Comparison of ENCODE assay signal across 17 cellular contexts in the genomic region with DNA sequence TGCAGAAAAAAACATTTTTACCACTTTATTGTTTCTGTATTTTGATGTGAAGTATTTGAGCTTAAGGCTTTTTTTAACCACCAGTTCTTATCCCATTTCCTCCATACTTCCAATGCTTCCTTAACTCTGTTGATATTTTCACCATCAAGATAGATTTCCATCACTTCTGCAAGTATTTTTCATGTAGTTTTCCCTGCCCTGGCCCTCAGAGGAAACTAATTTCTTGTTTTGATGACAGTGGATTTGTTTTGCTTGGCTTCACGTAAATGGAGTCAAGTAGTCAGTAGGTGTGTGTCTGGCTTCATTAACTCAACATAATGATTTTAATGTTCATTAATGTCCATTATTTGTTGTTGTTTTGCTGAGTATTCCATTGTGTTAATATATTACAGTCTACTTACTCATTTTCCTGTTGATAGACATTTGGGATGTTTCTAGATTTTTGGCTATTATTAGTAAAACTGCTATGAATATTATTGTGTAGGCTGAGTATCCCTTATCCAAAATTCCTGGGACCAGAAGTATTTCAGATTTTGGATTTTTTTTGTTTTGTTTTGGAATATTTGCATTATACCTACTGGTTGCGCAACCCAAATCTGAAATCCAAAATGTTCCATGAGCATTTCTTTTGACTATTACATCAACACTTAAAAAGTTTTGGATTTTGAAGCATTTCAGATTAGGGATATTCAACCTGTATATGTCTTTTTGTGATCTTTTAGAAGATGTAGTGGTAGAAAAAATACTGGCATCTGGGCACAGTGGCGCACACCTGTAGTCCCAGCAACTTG. TPM values are rescaled to one million over a fixed set of nuclear protein-coding genes. Genes with fewer than 3 reads are reported as not detected.
DNase-seq lines count a peak whose midpoint lies in the region; ATAC-seq and TF ChIP-seq lines count a peak whose summit lies in the region.
"Had no signal": no experiment of that assay in that cellular context is flagged by ENCODE, and none has a peak within 500 bp of the region (broad histone marks: within the 10 kb centered on the region; RNA-seq: fewer than 3 reads in every experiment).

No MANE protein-coding gene starts in this region.

- in situ Hi-C loops in ACHN (cut with HindIII; ENCODE audit: low pct_ligation_motif_present, low pct_unique_long_range_greater_than_20kb, low sequenced_read_pairs), result no loop called here

- intact Hi-C loops in breast epithelium (cut with DNase I; ENCODE audit: low total_unique reads), result no loop called here

- CTCF ChIA-PET in WTC11 (lab: Charles Lee), result interaction anchor here (0.6 kb wide), 1 partner anchor 817 kb away, joined by 4 read pairs; no protein-coding TSS in a partner anchor

- H3K4me3 Mint-ChIP-seq in GM23338 (peak overlapping the region; percentile 63; the same call in 2 of the 3 replicates), WTC11 (peak overlapping the region; percentile 47; the same call in 1 of the 2 replicates), endothelial cell (ENCODE audit: unreplicated experiment) (peak overlapping the region; percentile 83), neural progenitor cell (no peak overlapping the region)
- no peak overlapping the region for H3K4me3 Mint-ChIP-seq in stimulated activated effector memory CD8-positive, alpha-beta T cell treated with anti-CD3 and anti-CD28 coated beads, Interleukin-12 subunit alpha, Interleukin-12 subunit beta, amount 100 ng/mL, for 72 hours

- peak overlapping the region; percentile 95 for H3K4me3 ChIP-seq in GM23338
- no peak overlapping the region for H3K4me3 ChIP-seq in neural progenitor cell
- no peak overlapping the region for H3K4me3 ChIP-seq in breast epithelium
- H3K4me3 ChIP-seq: thyroid gland had no signal

- H3K27ac ChIP-seq in GM23338 (ENCODE audit: low read depth) (no peak overlapping the region), neural progenitor cell (no peak overlapping the region), breast epithelium (no peak overlapping the region)
- H3K27ac ChIP-seq: esophagus squamous epithelium, thyroid gland had no signal

- H3K27me3 Mint-ChIP-seq in GM23338 (ENCODE audit: insufficient read depth, low read depth, poor library complexity), result peaks cover 8% of the 10 kb centered on the region
- H3K27me3 Mint-ChIP-seq in WTC11 (ENCODE audit: low read depth), result no peaks in the 10 kb centered on the region
- H3K27me3 Mint-ChIP-seq in endothelial cell (ENCODE audit: unreplicated experiment), result peaks cover 9% of the 10 kb centered on the region
- H3K27me3 Mint-ChIP-seq in neural progenitor cell (ENCODE audit: insufficient read depth, low read depth), result no peaks in the 10 kb centered on the region

- no peaks in the 10 kb centered on the region for H3K9me2 ChIP-seq in GM23338 (ENCODE audit: insufficient read depth)

- H3K27me3 ChIP-seq in GM23338 (ENCODE audit: insufficient read depth) (no peaks in the 10 kb centered on the region), neural progenitor cell (no peaks in the 10 kb centered on the region), breast epithelium (no peaks in the 10 kb centered on the region)
- H3K27me3 ChIP-seq: BE2C, esophagus squamous epithelium, thyroid gland had no signal

- H3K9me3 Mint-ChIP-seq in GM23338 (peaks cover 5% of the 10 kb centered on the region; the same call in 1 of the 3 replicates), WTC11 (peaks cover 15% of the 10 kb centered on the region), endothelial cell (ENCODE audit: unreplicated experiment) (peaks cover 7% of the 10 kb centered on the region), neural progenitor cell (peaks cover 48% of the 10 kb centered on the region)
- H3K9me3 Mint-ChIP-seq in stimulated activated effector memory CD8-positive, alpha-beta T cell treated with anti-CD3 and anti-CD28 coated beads, Interleukin-12 subunit alpha, Interleukin-12 subunit beta, amount 100 ng/mL, for 72 hours, result peaks cover 18% of the 10 kb centered on the region

- no peak overlapping the region for H3K27ac Mint-ChIP-seq in GM23338
- H3K27ac Mint-ChIP-seq in WTC11, result no peak overlapping the region
- H3K27ac Mint-ChIP-seq in endothelial cell (ENCODE audit: unreplicated experiment), result no peak overlapping the region
- no peak overlapping the region for H3K27ac Mint-ChIP-seq in neural progenitor cell
- H3K27ac Mint-ChIP-seq in stimulated activated effector memory CD8-positive, alpha-beta T cell treated with anti-CD3 and anti-CD28 coated beads, Interleukin-12 subunit alpha, Interleukin-12 subunit beta, amount 100 ng/mL, for 72 hours, result no peak overlapping the region

- no peak for TF ChIP-seq CTCF in GM23338 (conservative IDR thresholded peaks at IDR 0.05; ENCODE audit: low read depth in 2 of 2)
- no peak for TF ChIP-seq CTCF in WTC11 (IDR thresholded peaks at IDR 0.05)
- TF ChIP-seq CTCF in endothelial cell (IDR thresholded peaks at IDR 0.05; ENCODE audit: unreplicated experiment), result no peak
- TF ChIP-seq CTCF in neural progenitor cell (IDR thresholded peaks at IDR 0.05), result no peak
- no peak for TF ChIP-seq CTCF in breast epithelium (IDR thresholded peaks at IDR 0.05)

- POLR2A ChIA-PET in WTC11 (lab: Charles Lee), result no interaction called here

- peak overlapping the region; percentile 96; the same call in 1 of the 2 replicates for H3K4me2 ChIP-seq in GM23338
- peak overlapping the region; percentile 89 for H3K4me2 ChIP-seq in neural progenitor cell

- peaks cover 31% of the 10 kb centered on the region for H3K79me2 ChIP-seq in GM23338 (replicated peaks; ENCODE audit: insufficient read depth)
- H3K79me2 ChIP-seq in neural progenitor cell (ENCODE audit: low read depth), result peaks cover 28% of the 10 kb centered on the region

- H3K4me1 ChIP-seq in GM23338 (ENCODE audit: insufficient read depth) (peaks cover 6% of the 10 kb centered on the region), neural progenitor cell (no peaks in the 10 kb centered on the region), breast epithelium (peaks cover 0 to 7% of the 10 kb centered on the region in 2 donors)

- peaks cover 8% of the 10 kb centered on the region for H3K9me3 ChIP-seq in neural progenitor cell (ENCODE audit: low read depth)
- peaks cover 19 to 26% of the 10 kb centered on the region in 2 donors for H3K9me3 ChIP-seq in breast epithelium
- H3K9me3 ChIP-seq: BE2C, thyroid gland had no signal

- DNase-seq in GM23338 (ENCODE audit: low spot score) (no peak), WTC11 (ENCODE audit: low spot score) (no peak), endothelial cell (ENCODE audit: low spot score) (no peak), neural progenitor cell (ENCODE audit: low spot score) (no peak), breast epithelium (ENCODE audit: low spot score in 2 of 2) (no peak), ACHN (no peak)
- no peak for DNase-seq in stimulated activated effector memory CD8-positive, alpha-beta T cell treated with anti-CD3 and anti-CD28 coated beads, Interleukin-12 subunit alpha, Interleukin-12 subunit beta, amount 100 ng/mL, for 72 hours (ENCODE audit: low spot score in 2 of 2)
- DNase-seq: activated CD4-positive, alpha-beta T cell treated with anti-CD3 and anti-CD28 coated beads, Interleukin-2, amount 50 U/mL, for 4 hours; BE2C; esophagus squamous epithelium; left colon; NCI-H146; NCI-H2171 treated with DMSO at 0.1 percent for 48 hours; NCI-H526 treated with DMSO at 0.1 percent for 48 hours; retina; SW 1271; thyroid gland had no signal

- H4K20me1 ChIP-seq in GM23338 (replicated peaks; ENCODE audit: insufficient read depth) (no peaks in the 10 kb centered on the region), neural progenitor cell (ENCODE audit: low read depth) (no peaks in the 10 kb centered on the region)

- H2AFZ ChIP-seq in GM23338, result no peak overlapping the region
- H2AFZ ChIP-seq in neural progenitor cell (replicated peaks), result no peak overlapping the region

- peaks cover 80% of the 10 kb centered on the region for H3K36me3 Mint-ChIP-seq in GM23338 (ENCODE audit: low read depth)
- peaks cover 69% of the 10 kb centered on the region for H3K36me3 Mint-ChIP-seq in WTC11
- peaks cover 34% of the 10 kb centered on the region for H3K36me3 Mint-ChIP-seq in endothelial cell (ENCODE audit: low read depth, unreplicated experiment)
- H3K36me3 Mint-ChIP-seq in neural progenitor cell, result no peaks in the 10 kb centered on the region
- H3K36me3 Mint-ChIP-seq in stimulated activated effector memory CD8-positive, alpha-beta T cell treated with anti-CD3 and anti-CD28 coated beads, Interleukin-12 subunit alpha, Interleukin-12 subunit beta, amount 100 ng/mL, for 72 hours, result peaks cover 47% of the 10 kb centered on the region

- H3K4me1 Mint-ChIP-seq in GM23338, result peaks cover 14% of the 10 kb centered on the region
- H3K4me1 Mint-ChIP-seq in WTC11, result peaks cover 14% of the 10 kb centered on the region
- H3K4me1 Mint-ChIP-seq in endothelial cell (ENCODE audit: unreplicated experiment), result peaks cover 22% of the 10 kb centered on the region
- no peaks in the 10 kb centered on the region for H3K4me1 Mint-ChIP-seq in neural progenitor cell
- H3K4me1 Mint-ChIP-seq in stimulated activated effector memory CD8-positive, alpha-beta T cell treated with anti-CD3 and anti-CD28 coated beads, Interleukin-12 subunit alpha, Interleukin-12 subunit beta, amount 100 ng/mL, for 72 hours, result peaks cover 11% of the 10 kb centered on the region

- no peak for TF ChIP-seq POLR2A in breast epithelium (IDR thresholded peaks at IDR 0.05)

- H3K36me3 ChIP-seq in GM23338 (ENCODE audit: insufficient read depth) (peaks cover 13% of the 10 kb centered on the region), neural progenitor cell (peaks cover 8% of the 10 kb centered on the region), breast epithelium (peaks cover 17% of the 10 kb centered on the region)

- H3F3A ChIP-seq in GM23338 (replicated peaks; ENCODE audit: low read depth) (peaks cover 7% of the 10 kb centered on the region), neural progenitor cell (ENCODE audit: low read depth) (peaks cover 6% of the 10 kb centered on the region)

- no peak for ATAC-seq in GM23338
- no peak for ATAC-seq in WTC11
- no peak for ATAC-seq in stimulated activated effector memory CD8-positive, alpha-beta T cell treated with anti-CD3 and anti-CD28 coated beads, Interleukin-12 subunit alpha, Interleukin-12 subunit beta, amount 100 ng/mL, for 72 hours
- ATAC-seq: left colon had no signal

- no peak overlapping the region for H3K9ac ChIP-seq in neural progenitor cell

RNA-seq across cellular contexts. Expression of gene ZNF582, which starts 23.3 kb away (rescaled TPM):
- total RNA-seq in GM23338 (2014; rRNA removed; shearing (Covaris generic)), result 3.9 and 8.0 TPM in 2 replicates
- 4.1 and 5.0 TPM in 2 replicates for polyA plus RNA-seq in GM23338 (2016; fragmentation: Nextera tagmentation; extraction: Ambion mirVana)
- total RNA-seq in WTC11 (2021) (3.5 to 5.7 TPM (median 5.2 TPM) in 3 replicates), endothelial cell (ENCODE audit: unreplicated experiment) (3.5 TPM), neural progenitor cell (ENCODE audit: low replicate concordance) (2.5 and 4.0 TPM in 2 replicates), breast epithelium (1 to 10 TPM; 4.3 to 9.5 (median 8.2) TPM)

RNA-seq across cellular contexts. Expression of gene ZNF583, which starts 34.1 kb away (rescaled TPM):
- total RNA-seq in GM23338 (2014; rRNA removed; shearing (Covaris generic)), result 2.4 and 4.0 TPM in 2 replicates
- polyA plus RNA-seq in GM23338 (2016; fragmentation: Nextera tagmentation; extraction: Ambion mirVana), result 3.6 and 6.3 TPM in 2 replicates
- total RNA-seq in WTC11 (2021) (1.1 to 2.3 TPM (median 1.6 TPM) in 3 replicates), endothelial cell (ENCODE audit: unreplicated experiment) (7.8 TPM), neural progenitor cell (ENCODE audit: low replicate concordance) (4.5 and 7.7 TPM in 2 replicates), breast epithelium (1 to 10 TPM; 4.0 to 8.8 (median 5.2) TPM)

RNA-seq across cellular contexts. Expression of gene ZSCAN5A, which starts 55.4 kb away (rescaled TPM):
- total RNA-seq in GM23338 (2014; rRNA removed; shearing (Covaris generic)), result 7.5 and 12.5 TPM in 2 replicates
- polyA plus RNA-seq in GM23338 (2016; fragmentation: Nextera tagmentation; extraction: Ambion mirVana), result 4.5 and 10.2 TPM in 2 replicates
- total RNA-seq in WTC11 (2021) (9.0 to 10.4 TPM (median 9.8 TPM) in 3 replicates), endothelial cell (ENCODE audit: unreplicated experiment) (10.4 TPM), neural progenitor cell (ENCODE audit: low replicate concordance) (1.6 and 7.8 TPM in 2 replicates), breast epithelium (10 to 100 TPM in 2 of 3 donors, 1 to 10 TPM in 1; 6.2 to 13.3 (median 12.5) TPM)

Comparison
In these comparisons a context has a peak if more than half of its experiments do, and no peak if none do; other contexts are left out.
1. H3K4me3 Mint-ChIP-seq: peak in GM23338 (single experiment), WTC11 (single experiment) and endothelial cell (single experiment); none in neural progenitor cell (single experiment) and stimulated activated effector memory CD8-positive, alpha-beta T cell treated with anti-CD3 and anti-CD28 coated beads, Interleukin-12 subunit alpha, Interleukin-12 subunit beta, amount 100 ng/mL, for 72 hours (single experiment).